In genomic region chr11:130876931-130877330, GRCh38 we compare ENCODE assay signal across 27 cellular contexts. TPM values are rescaled to one million over a fixed set of nuclear protein-coding genes. Genes with fewer than 3 reads are reported as not detected.
DNase-seq lines count a peak whose midpoint lies in the region; ATAC-seq and TF ChIP-seq lines count a peak whose summit lies in the region.
"Had no signal": no experiment of that assay in that cellular context is flagged by ENCODE, and none has a peak within 500 bp of the region (broad histone marks: within the 10 kb centered on the region; RNA-seq: fewer than 3 reads in every experiment).

No MANE protein-coding gene starts in this region.

- H3K27me3 ChIP-seq in Caco-2 (replicated peaks; ENCODE audit: control insufficient read depth, insufficient read depth, low read length) (no peaks in the 10 kb centered on the region), esophagus squamous epithelium (no peaks in the 10 kb centered on the region), skeletal muscle tissue (ENCODE audit: control insufficient read depth in 3 of 3, insufficient read depth in 3 of 3, low read length in 3 of 3) (no peaks in the 10 kb centered on the region), A673 (replicated peaks; ENCODE audit: insufficient read depth, low read depth, low read length, poor library complexity) (no peaks in the 10 kb centered on the region)
- H3K27me3 ChIP-seq: adrenal gland, brain microvascular endothelial cell, transverse colon had no signal

- H3K4me1 Mint-ChIP-seq in Caco-2 (ENCODE audit: low read depth, unreplicated experiment): no peaks in the 10 kb centered on the region
- H3K4me1 Mint-ChIP-seq in effector memory CD8-positive, alpha-beta T cell (ENCODE audit: low read depth in 2 of 2): no peaks in the 10 kb centered on the region

- H3K27ac Mint-ChIP-seq in Caco-2 (ENCODE audit: unreplicated experiment): no peak overlapping the region
- no peak overlapping the region for H3K27ac Mint-ChIP-seq in effector memory CD8-positive, alpha-beta T cell
- H3K27ac Mint-ChIP-seq: activated CD4-positive, alpha-beta memory T cell treated with anti-CD3 and anti-CD28 coated beads for 36 hours; CD4-positive, alpha-beta T cell had no signal

- H3K36me3 Mint-ChIP-seq in Caco-2 (ENCODE audit: insufficient read depth, unreplicated experiment): peaks cover 52% of the 10 kb centered on the region
- H3K36me3 Mint-ChIP-seq in effector memory CD8-positive, alpha-beta T cell (ENCODE audit: insufficient read depth): peaks cover 48% of the 10 kb centered on the region

- POLR2A ChIA-PET in Caco-2 (lab: Charles Lee): no interaction called here
- POLR2A ChIA-PET in A673 (lab: Charles Lee; ENCODE audit: low non-redundant PET): no interaction called here

- WGBS in esophagus squamous epithelium, 2 donors: 77 to 78% methylated on average over 5 of the region's 5 CpGs

- BruUV-seq in Caco-2 (replicated peaks; lab: Mats Ljungman, UMichigan) (TSS peak; percentile 27), A673 (replicated peaks; lab: Mats Ljungman, UMichigan) (no TSS peak)

- no peak overlapping the region for H3K4me3 ChIP-seq in Caco-2 (ENCODE audit: low read depth, low read length)
- H3K4me3 ChIP-seq in esophagus squamous epithelium: no peak overlapping the region
- no peak overlapping the region for H3K4me3 ChIP-seq in skeletal muscle tissue (ENCODE audit: low read length in 3 of 3)
- H3K4me3 ChIP-seq in A673 (ENCODE audit: low read depth, low read length, poor library complexity, severe bottlenecking): no peak overlapping the region
- H3K4me3 ChIP-seq: A549, adrenal gland, PC-9, transverse colon had no signal

- no peak overlapping the region for H3K4me3 Mint-ChIP-seq in Caco-2 (ENCODE audit: unreplicated experiment)
- H3K4me3 Mint-ChIP-seq in effector memory CD8-positive, alpha-beta T cell: no peak overlapping the region
- H3K4me3 Mint-ChIP-seq: activated CD4-positive, alpha-beta memory T cell treated with anti-CD3 and anti-CD28 coated beads for 36 hours; activated T-cell treated with anti-CD3 and anti-CD28 coated beads, Interleukin-2, amount 50 U/mL, for 72 hours; CD4-positive, alpha-beta T cell; naive thymus-derived CD8-positive, alpha-beta T cell had no signal

- CTCF ChIA-PET in Caco-2 (lab: Charles Lee) (interaction anchor here (1.0 to 1.5 kb wide), 3 partner anchors 15 to 446 kb away, joined by 3 to 5 read pairs (median 3); no protein-coding TSS in a partner anchor), A673 (lab: Charles Lee) (interaction anchor here (1.8 kb wide), 1 partner anchor 446 kb away, joined by 5 read pairs; no protein-coding TSS in a partner anchor)

- H3K27ac ChIP-seq in angular gyrus (ENCODE audit: low read depth, low read length): peak overlapping the region; percentile 23
- H3K27ac ChIP-seq in esophagus squamous epithelium: peak overlapping the region in 3 of 4 donors; percentile 6 to 43 (median 23)
- H3K27ac ChIP-seq in skeletal muscle tissue (ENCODE audit: low read depth, low read length): peak overlapping the region; percentile 12
- H3K27ac ChIP-seq in A673 (ENCODE audit: low read depth, low read length, poor library complexity, severe bottlenecking): no peak overlapping the region
- H3K27ac ChIP-seq: A549, adrenal gland, brain microvascular endothelial cell, PC-9 had no signal

- H3K4me1 ChIP-seq in Caco-2 (no peaks in the 10 kb centered on the region), esophagus squamous epithelium (peaks cover 0 to 42% (median 30%) of the 10 kb centered on the region in 3 donors), skeletal muscle tissue (ENCODE audit: control insufficient read depth in 3 of 3, insufficient read depth in 3 of 3, low read length in 3 of 3) (peaks cover 18 to 27% (median 24%) of the 10 kb centered on the region in 3 donors), A673 (ENCODE audit: insufficient read depth, low read length, poor library complexity, severe bottlenecking) (no peaks in the 10 kb centered on the region)
- H3K4me1 ChIP-seq: A549 had no signal

- no peak for TF ChIP-seq POLR2A in esophagus squamous epithelium (IDR thresholded peaks at IDR 0.05)

- H3K9me3 Mint-ChIP-seq in Caco-2 (ENCODE audit: unreplicated experiment): no peaks in the 10 kb centered on the region
- H3K9me3 Mint-ChIP-seq in effector memory CD8-positive, alpha-beta T cell: no peaks in the 10 kb centered on the region
- H3K9me3 Mint-ChIP-seq: activated CD4-positive, alpha-beta memory T cell treated with anti-CD3 and anti-CD28 coated beads for 36 hours; activated T-cell treated with anti-CD3 and anti-CD28 coated beads, Interleukin-2, amount 50 U/mL, for 72 hours; CD4-positive, alpha-beta T cell; naive thymus-derived CD8-positive, alpha-beta T cell had no signal

- intact Hi-C loops in Caco-2 (cut with micrococcal nuclease; ENCODE audit: unreplicated experiment): no loop called here
- intact Hi-C loops in esophagus squamous epithelium (cut with DNase I): no loop called here
- intact Hi-C loops in A673 (cut with micrococcal nuclease; ENCODE audit: unreplicated experiment): no loop called here

- DNase-seq in Caco-2 (no peak), esophagus squamous epithelium (lab: John Stamatoyannopoulos, UW) (no peak), A673 (ENCODE audit: low spot score) (no peak), NOMO-1 treated with DMSO at 0.1 percent for 48 hours (lab: John Stamatoyannopoulos, UW; ENCODE audit: unreplicated experiment) (no peak), occipital lobe (lab: John Stamatoyannopoulos, UW) (no peak)
- no peak for DNase-seq in effector memory CD8-positive, alpha-beta T cell
- DNase-seq: activated CD4-positive, alpha-beta memory T cell treated with anti-CD3 and anti-CD28 coated beads for 36 hours; activated CD4-positive, alpha-beta T cell treated with anti-CD3 and anti-CD28 coated beads for 1 hour; activated T-cell treated with anti-CD3 and anti-CD28 coated beads, Interleukin-2, amount 50 U/mL, for 72 hours; adrenal gland; AML-193; brain microvascular endothelial cell; CD4-positive, alpha-beta T cell; glutamatergic neuron; naive thymus-derived CD8-positive, alpha-beta T cell; NCI-H1092; NCI-H1694 treated with DMSO at 0.1 percent for 48 hours; NCI-H526; NK-92 treated with Interleukin-12 subunit alpha and Interleukin-12 subunit beta, amount 100 ng/mL, for 24 hours; PC-9; Right ventricle myocardium superior; stimulated activated naive CD8-positive, alpha-beta T cell treated with anti-CD3 and anti-CD28 coated beads, Interleukin-15, Interleukin-2, amounts not matched to agents 100 U/mL and 50 U/mL, for 24 hours; transverse colon had no signal

- H3K36me3 ChIP-seq in Caco-2 (ENCODE audit: control insufficient read depth, insufficient read depth, low read length) (peaks cover 14% of the 10 kb centered on the region), esophagus squamous epithelium (peaks cover 12 to 97% (median 18%) of the 10 kb centered on the region in 3 donors), skeletal muscle tissue (ENCODE audit: control insufficient read depth in 3 of 3, insufficient read depth in 3 of 3, low read length in 3 of 3) (peaks cover 25 to 59% (median 50%) of the 10 kb centered on the region in 3 donors), A673 (ENCODE audit: insufficient read depth, low read length, poor library complexity, severe bottlenecking) (peaks cover 53% of the 10 kb centered on the region)

- H3K9me3 ChIP-seq in Caco-2 (no peaks in the 10 kb centered on the region), esophagus squamous epithelium (no peaks in the 10 kb centered on the region), skeletal muscle tissue (ENCODE audit: control insufficient read depth in 3 of 3, low read length in 3 of 3) (no peaks in the 10 kb centered on the region), A673 (ENCODE audit: low read depth, low read length, poor library complexity, severe bottlenecking) (no peaks in the 10 kb centered on the region)
- H3K9me3 ChIP-seq: A549, adrenal gland, transverse colon had no signal

- no peaks in the 10 kb centered on the region for H3K27me3 Mint-ChIP-seq in Caco-2 (ENCODE audit: insufficient read depth, unreplicated experiment)
- no peaks in the 10 kb centered on the region for H3K27me3 Mint-ChIP-seq in effector memory CD8-positive, alpha-beta T cell
- H3K27me3 Mint-ChIP-seq: activated CD4-positive, alpha-beta memory T cell treated with anti-CD3 and anti-CD28 coated beads for 36 hours; CD4-positive, alpha-beta T cell; naive thymus-derived CD8-positive, alpha-beta T cell had no signal

- ATAC-seq in effector memory CD8-positive, alpha-beta T cell (replicated peaks): no peak
- ATAC-seq: A549; activated T-cell treated with anti-CD3 and anti-CD28 coated beads, Interleukin-2, amount 50 U/mL, for 72 hours; naive thymus-derived CD8-positive, alpha-beta T cell; SK-N-SH treated with all-trans-retinoic acid at 6 μM for 48 hours; stimulated activated naive CD8-positive, alpha-beta T cell treated with anti-CD3 and anti-CD28 coated beads, Interleukin-15, Interleukin-2, amounts not matched to agents 100 U/mL and 50 U/mL, for 24 hours had no signal

- TF ChIP-seq CTCF in Caco-2 (IDR thresholded peaks at IDR 0.05; ENCODE audit: insufficient read depth in 1 of 2, low read depth in 1 of 2, low read length in 1 of 2, severe bottlenecking in 1 of 2, unreplicated experiment in 1 of 2) (no peak), esophagus squamous epithelium (IDR thresholded peaks at IDR 0.05) (no peak), A673 (conservative IDR thresholded peaks at IDR 0.05; ENCODE audit: low read depth, low read length) (no peak)

- no peak overlapping the region for H3K9ac ChIP-seq in skeletal muscle tissue (ENCODE audit: low read depth in 1 of 3, low read length in 3 of 3)

RNA-seq across cellular contexts. Expression of gene SNX19, which starts 39.3 kb away (rescaled TPM):
- total RNA-seq in Caco-2 (2022): 79.8 and 82.4 TPM in 2 replicates
- 10 to 100 TPM; 38.0 to 75.0 (median 52.1) TPM for total RNA-seq in esophagus squamous epithelium
- 31.3 TPM for total RNA-seq in skeletal muscle tissue
- total RNA-seq in A673 (2021): 51.9 and 52.5 TPM in 2 replicates
- total RNA-seq in occipital lobe: 46.5 TPM
